ENCODE assay signal across 24 cellular contexts in genomic region chr6:143564484-143565017, GRCh38.
"Had no signal": no experiment of that assay in that cellular context is flagged by ENCODE, and none has a peak within 500 bp of the region (broad histone marks: within the 10 kb centered on the region; RNA-seq: fewer than 3 reads in every experiment).

No MANE protein-coding gene starts in this region.

- ATAC-seq: activated T-cell treated with anti-CD3 and anti-CD28 coated beads, Interleukin-2, amount 50 U/mL, for 4 hours; left colon; lower lobe of right lung had no signal

- H3K27ac ChIP-seq: coronary artery, lower lobe of right lung, spleen, thoracic aorta had no signal

- H3K36me3 Mint-ChIP-seq: naive B cell had no signal

- H3K4me3 ChIP-seq: coronary artery, lower lobe of right lung, spleen, thoracic aorta had no signal

- H3K9me3 Mint-ChIP-seq: activated T-cell treated with anti-CD3 and anti-CD28 coated beads, Interleukin-2, amount 50 U/mL, for 4 hours; activated T-helper 2 cell treated with anti-CD3 and anti-CD28 coated beads, Interferon-gamma antibody, Interleukin-2, Interleukin-4, amounts not matched to agents 10 μg/mL and 5 μg/mL and 100 μg/mL, durations not matched to agents 14 hours and 24 hours and 36 hours; naive B cell; neural crest cell had no signal

- H3K27me3 ChIP-seq: spleen had no signal

- H3K9me3 ChIP-seq: lower lobe of right lung, spleen, thoracic aorta had no signal

- H3K4me3 Mint-ChIP-seq: activated naive CD8-positive, alpha-beta T cell; activated T-cell treated with anti-CD3 and anti-CD28 coated beads, Interleukin-2, amount 50 U/mL, for 4 hours; endodermal cell; naive B cell; neural crest cell; type B pancreatic cell had no signal

- DNase-seq: activated CD4-positive, alpha-beta T cell treated with anti-CD3 and anti-CD28 coated beads for 1 hour; activated CD4-positive, alpha-beta T cell treated with anti-CD3 and anti-CD28 coated beads, Interleukin-2, amount 50 U/mL, for 1 hour; activated CD8-positive, alpha-beta memory T cell treated with anti-CD3 and anti-CD28 coated beads, Interleukin-2, amount 50 U/mL, for 48 hours; activated naive CD4-positive, alpha-beta T cell; activated T-cell treated with anti-CD3 and anti-CD28 coated beads, Interleukin-2, amount 50 U/mL, for 4 hours; cerebellar nuclear complex; endodermal cell; foreskin melanocyte; hypothalamus; left colon; lower lobe of right lung; naive B cell; occipital lobe; spleen; stimulated activated CD4-positive, alpha-beta T cell treated with anti-CD3 and anti-CD28 coated beads, Interleukin-4, amount 100 ng/mL, for 1 hour; stimulated activated naive CD4-positive, alpha-beta T cell; T-helper 9 cell had no signal

- H3K4me1 ChIP-seq: lower lobe of right lung had no signal

- H3K27ac Mint-ChIP-seq: activated naive CD8-positive, alpha-beta T cell; activated T-helper 2 cell treated with anti-CD3 and anti-CD28 coated beads, Interferon-gamma antibody, Interleukin-2, Interleukin-4, amounts not matched to agents 10 μg/mL and 5 μg/mL and 100 μg/mL, durations not matched to agents 14 hours and 24 hours and 36 hours; endodermal cell; type B pancreatic cell had no signal

- H3K36me3 ChIP-seq: lower lobe of right lung, spleen, thoracic aorta had no signal

- FAIRE-seq: astrocyte had no signal

- H3K27me3 Mint-ChIP-seq: activated naive CD8-positive, alpha-beta T cell; naive B cell; type B pancreatic cell had no signal
